11 cellular contexts compared by ENCODE assay signal in genomic region chr2:38590053-38590452, GRCh38. TPM values are rescaled to one million over a fixed set of nuclear protein-coding genes. Genes with fewer than 3 reads are reported as not detected.
A peak's percentile ranks its signal among the peaks of the same experiment; 100 is the strongest.
DNase-seq lines count a peak whose midpoint lies in the region; ATAC-seq, FAIRE-seq and TF ChIP-seq lines count a peak whose summit lies in the region.
"Had no signal": no experiment of that assay in that cellular context is flagged by ENCODE, and none has a peak within 500 bp of the region (broad histone marks: within the 10 kb centered on the region; RNA-seq: fewer than 3 reads in every experiment).

No MANE protein-coding gene starts in this region.

- peak; percentile 45 for FAIRE-seq in astrocyte (lab: Jason Lieb, UNC)

- peak overlapping the region; percentile 61 for H3K4me3 ChIP-seq in CD4-positive, CD25-positive, alpha-beta regulatory T cell (ENCODE audit: low read depth, low read length)
- no peak overlapping the region for H3K4me3 ChIP-seq in astrocyte (ENCODE audit: insufficient read depth, low read depth, low read length)

- H2BK12ac ChIP-seq in H9 (ENCODE audit: insufficient read length, low read depth, low read length), result no peak overlapping the region

- H3K79me1 ChIP-seq in H9 (ENCODE audit: insufficient read depth, low read depth, low read length, poor library complexity, severe bottlenecking), result peaks cover 2% of the 10 kb centered on the region

- peak overlapping the region; percentile 11 to 58 (median 26) for H3K27ac Mint-ChIP-seq in CD4-positive, CD25-positive, alpha-beta regulatory T cell
- H3K27ac Mint-ChIP-seq in H9 (peak overlapping the region in 1 of 3 experiments; percentile 39; a peak in 1 of 7 replicates), astrocyte (ENCODE audit: unreplicated experiment) (no peak overlapping the region), nephron (peak overlapping the region; percentile 29 to 60 (median 50))

- H2BK5ac ChIP-seq in H9 (ENCODE audit: insufficient read length, low read length), result no peak overlapping the region

- no peak overlapping the region for H2BK120ac ChIP-seq in H9 (ENCODE audit: low read depth, low read length, poor library complexity, severe bottlenecking)

- H3K23ac ChIP-seq in H9 (ENCODE audit: insufficient read length, low read depth, low read length), result no peak overlapping the region

- no peaks in the 10 kb centered on the region for H4K20me1 ChIP-seq in H9 (ENCODE audit: control insufficient read depth, insufficient read depth, insufficient read length)
- peaks cover 92% of the 10 kb centered on the region for H4K20me1 ChIP-seq in astrocyte (ENCODE audit: insufficient read depth, low read length)

- no peaks in the 10 kb centered on the region for H3K9me3 ChIP-seq in CD4-positive, CD25-positive, alpha-beta regulatory T cell (ENCODE audit: control insufficient read depth in 2 of 2, low read length in 2 of 2)
- H3K9me3 ChIP-seq in H9 (ENCODE audit: control insufficient read depth, low read depth, low read length), result no peaks in the 10 kb centered on the region
- no peaks in the 10 kb centered on the region for H3K9me3 ChIP-seq in astrocyte (ENCODE audit: insufficient read depth, low read depth, low read length)

- no CpG with 5 or more reads among the region's 3 CpGs for WGBS in H9 (ENCODE audit: extremely low coverage, insufficient read length, low lambda C conversion rate)

- peaks cover 34% of the 10 kb centered on the region for H3K36me3 Mint-ChIP-seq in CD4-positive, CD25-positive, alpha-beta regulatory T cell
- peaks cover 6 to 39% (median 28%) of the 10 kb centered on the region in 3 experiments; a peak in 5 of 7 replicates for H3K36me3 Mint-ChIP-seq in H9 (ENCODE audit: insufficient read depth in 1 of 3, low read depth in 3 of 3)
- H3K36me3 Mint-ChIP-seq in astrocyte (ENCODE audit: low read depth, unreplicated experiment), result peaks cover 3% of the 10 kb centered on the region
- peaks cover 53% of the 10 kb centered on the region for H3K36me3 Mint-ChIP-seq in nephron (ENCODE audit: low read depth)

- H3K9me3 Mint-ChIP-seq in CD4-positive, CD25-positive, alpha-beta regulatory T cell, result no peaks in the 10 kb centered on the region
- H3K9me3 Mint-ChIP-seq in H9 (no peaks in the 10 kb centered on the region), astrocyte (ENCODE audit: unreplicated experiment) (no peaks in the 10 kb centered on the region), nephron (no peaks in the 10 kb centered on the region)

- no peak overlapping the region for H3K9ac ChIP-seq in H9 (ENCODE audit: extremely low read depth, insufficient read length, low read length)
- no peak overlapping the region for H3K9ac ChIP-seq in astrocyte (ENCODE audit: low read length)

- H3K27ac ChIP-seq in CD4-positive, CD25-positive, alpha-beta regulatory T cell (ENCODE audit: insufficient read depth, low read length, poor library complexity, severe bottlenecking), result peak overlapping the region; percentile 52
- H3K27ac ChIP-seq in H9 (ENCODE audit: insufficient read length, low read depth, low read length) (no peak overlapping the region), astrocyte (ENCODE audit: low read depth, low read length) (no peak overlapping the region)

- H3K27me3 ChIP-seq in CD4-positive, CD25-positive, alpha-beta regulatory T cell (ENCODE audit: control insufficient read depth, insufficient read depth, low read length), result no peaks in the 10 kb centered on the region
- no peaks in the 10 kb centered on the region for H3K27me3 ChIP-seq in H9 (ENCODE audit: insufficient read depth, low read length)
- H3K27me3 ChIP-seq in astrocyte (ENCODE audit: insufficient read depth, low read length), result no peaks in the 10 kb centered on the region

- H2AK5ac ChIP-seq in H9 (ENCODE audit: insufficient read length, low read length), result no peak overlapping the region

- no peaks in the 10 kb centered on the region for H3K23me2 ChIP-seq in H9 (ENCODE audit: insufficient read length, low read depth, low read length, poor library complexity, severe bottlenecking)

- no peak overlapping the region for H3T11ph ChIP-seq in H9 (ENCODE audit: low read length)

- H3K4ac ChIP-seq in H9 (ENCODE audit: low read depth, low read length), result no peak overlapping the region

- H2AFZ ChIP-seq in H9 (ENCODE audit: low read length), result no peak overlapping the region
- no peak overlapping the region for H2AFZ ChIP-seq in astrocyte (ENCODE audit: low read depth, low read length)

- H3K36me3 ChIP-seq in CD4-positive, CD25-positive, alpha-beta regulatory T cell (ENCODE audit: control insufficient read depth, insufficient read depth, low read length), result peaks cover 24% of the 10 kb centered on the region
- H3K36me3 ChIP-seq in astrocyte (ENCODE audit: insufficient read depth, low read length), result peaks cover 3% of the 10 kb centered on the region

- H3K4me1 ChIP-seq in CD4-positive, CD25-positive, alpha-beta regulatory T cell (ENCODE audit: control insufficient read depth, insufficient read depth, low read length, poor library complexity, severe bottlenecking), result peaks cover 55% of the 10 kb centered on the region
- H3K4me1 ChIP-seq in H9 (ENCODE audit: insufficient read depth, low read length), result no peaks in the 10 kb centered on the region; the same call in 1 of the 2 replicates
- peaks cover 5% of the 10 kb centered on the region for H3K4me1 ChIP-seq in astrocyte (ENCODE audit: insufficient read depth, low read length)

- no peak overlapping the region for H4K91ac ChIP-seq in H9 (ENCODE audit: insufficient read length, low read depth, low read length)

- H3K27me3 Mint-ChIP-seq in CD4-positive, CD25-positive, alpha-beta regulatory T cell, result no peaks in the 10 kb centered on the region
- H3K27me3 Mint-ChIP-seq in H9 (ENCODE audit: low read depth), result no peaks in the 10 kb centered on the region
- no peaks in the 10 kb centered on the region for H3K27me3 Mint-ChIP-seq in astrocyte (ENCODE audit: low read depth, unreplicated experiment)
- no peaks in the 10 kb centered on the region for H3K27me3 Mint-ChIP-seq in nephron (ENCODE audit: low read depth)

- H4K5ac ChIP-seq in H9 (ENCODE audit: insufficient read length, low read depth, low read length), result no peak overlapping the region

- TF ChIP-seq CTCF in H9 (conservative IDR thresholded peaks at IDR 0.05) (peak; percentile 39; the same call in 2 of the 3 replicates), astrocyte (IDR thresholded peaks at IDR 0.05; ENCODE audit: insufficient read depth, low read depth, low read length) (peak; percentile 30), nephron (IDR thresholded peaks at IDR 0.05; ENCODE audit: unreplicated experiment in 3 of 3) (peak in 2 of 3 experiments; percentile 17 to 22)

- no peak overlapping the region for H4K8ac ChIP-seq in H9 (replicated peaks; ENCODE audit: insufficient read length, low read depth, low read length)

- ATAC-seq in CD4-positive, CD25-positive, alpha-beta regulatory T cell (ENCODE audit: low read depth in 2 of 2), result peak in 1 of 2 donors; percentile 27
- ATAC-seq in GM21717 (IDR thresholded peaks at IDR 0.05; ENCODE audit: unreplicated experiment), result no peak
- ATAC-seq: left lobe of liver had no signal

- no peak overlapping the region for H3K4me2 ChIP-seq in H9 (ENCODE audit: insufficient read depth, insufficient read length, low read length)
- H3K4me2 ChIP-seq in astrocyte (ENCODE audit: low read length), result no peak overlapping the region

- H2BK15ac ChIP-seq in H9 (ENCODE audit: low read depth, low read length), result no peak overlapping the region

- H3K4me3 Mint-ChIP-seq in CD4-positive, CD25-positive, alpha-beta regulatory T cell, result peak overlapping the region; percentile 1 to 81 (median 38)
- H3K4me3 Mint-ChIP-seq in H9, result no peak overlapping the region
- no peak overlapping the region for H3K4me3 Mint-ChIP-seq in astrocyte (ENCODE audit: unreplicated experiment)
- H3K4me3 Mint-ChIP-seq in nephron, result peak overlapping the region in 1 of 3 experiments; percentile 4

- peaks cover 29 to 79% (median 62%) of the 10 kb centered on the region in 4 donors for H3K4me1 Mint-ChIP-seq in CD4-positive, CD25-positive, alpha-beta regulatory T cell
- H3K4me1 Mint-ChIP-seq in H9, result peaks cover 24 to 28% of the 10 kb centered on the region in 2 experiments
- H3K4me1 Mint-ChIP-seq in astrocyte (ENCODE audit: low read depth, unreplicated experiment), result no peaks in the 10 kb centered on the region
- peaks cover 62% of the 10 kb centered on the region for H3K4me1 Mint-ChIP-seq in nephron

- no peak overlapping the region for H3K14ac ChIP-seq in H9 (ENCODE audit: insufficient read depth, low read length)

- H3K79me2 ChIP-seq in H9 (ENCODE audit: insufficient read depth, low read length) (peaks cover 13% of the 10 kb centered on the region; the same call in 1 of the 2 replicates), astrocyte (ENCODE audit: insufficient read depth, low read length) (peaks cover 99% of the 10 kb centered on the region)

- DNase-seq in CD4-positive, CD25-positive, alpha-beta regulatory T cell, result no peak
- DNase-seq in H9, result no peak
- no peak for DNase-seq in astrocyte (ENCODE audit: low read depth)
- DNase-seq in T-helper 9 cell, result no peak
- no peak for DNase-seq in occipital lobe (lab: John Stamatoyannopoulos, UW)
- DNase-seq: activated CD4-positive, alpha-beta T cell treated with anti-CD3 and anti-CD28 coated beads, Interleukin-2, amount 50 U/mL, for 4 hours; anterior cingulate cortex; posterior cingulate gyrus had no signal

- H3K56ac ChIP-seq in H9 (ENCODE audit: insufficient read length, low read depth, low read length), result no peak overlapping the region

- H3K18ac ChIP-seq in H9 (ENCODE audit: insufficient read length, low read depth, low read length), result no peak overlapping the region

- H2BK20ac ChIP-seq in H9 (ENCODE audit: low read depth, low read length, poor library complexity, severe bottlenecking), result no peak overlapping the region

RNA-seq across cellular contexts. Expression of gene HNRNPLL, which starts 12.7 kb away (rescaled TPM):
- 124 TPM for total RNA-seq in CD4-positive, CD25-positive, alpha-beta regulatory T cell
- 10 to 100 TPM; 59.6 to 81.3 (median 69.9) TPM for polyA plus RNA-seq in CD4-positive, CD25-positive, alpha-beta regulatory T cell
- total RNA-seq in H9 (2021), result 50.7 and 52.3 TPM in 2 replicates
- total RNA-seq in astrocyte, result 55.9 and 57.5 TPM in 2 replicates
- 110 TPM for total RNA-seq in occipital lobe

Comparison
In these comparisons a context has a peak if more than half of its experiments do, and no peak if none do; other contexts are left out.
1. H3K4me3 Mint-ChIP-seq: peak in CD4-positive, CD25-positive, alpha-beta regulatory T cell (4 of 4); none in H9 (0 of 2) and astrocyte (single experiment).
2. Peak in every context shown above with its lines, with median percentiles within 50 percentile points of each other: CTCF ChIP-seq.